ENCODE assay signal across 30 cellular contexts in genomic region chr4:73129319-73129718, GRCh38.
"Had no signal": no experiment of that assay in that cellular context is flagged by ENCODE, and none has a peak within 500 bp of the region (broad histone marks: within the 10 kb centered on the region; RNA-seq: fewer than 3 reads in every experiment).

No MANE protein-coding gene starts in this region.

- H3K4me3 Mint-ChIP-seq: naive thymus-derived CD4-positive, alpha-beta T cell; natural killer cell; nephron; neural progenitor cell; stimulated activated effector memory CD8-positive, alpha-beta T cell treated with anti-CD3 and anti-CD28 coated beads, Interleukin-12 subunit alpha, Interleukin-12 subunit beta, amount 100 ng/mL, for 72 hours; stimulated activated naive B cell treated with anti-CD40 and anti-IgM and Interleukin-4, amounts not matched to agents 10 μg/mL and 1 μg/mL and 100 μg/mL, for 72 hours; stimulated activated naive CD8-positive, alpha-beta T cell treated with anti-CD3 and anti-CD28 coated beads, Interleukin-15, Interleukin-2, amounts not matched to agents 100 ng/mL and 50 ng/mL, for 24 hours; type B pancreatic cell had no signal

- H3K79me2 ChIP-seq: parathyroid adenoma had no signal

- H3K4me2 ChIP-seq: neural progenitor cell, smooth muscle cell had no signal

- H3K27me3 Mint-ChIP-seq: naive thymus-derived CD4-positive, alpha-beta T cell; progenitor cell of endocrine pancreas; stimulated activated naive B cell treated with anti-CD40 and anti-IgM and Interleukin-4, amounts not matched to agents 10 μg/mL and 1 μg/mL and 100 μg/mL, for 72 hours; stimulated activated naive CD8-positive, alpha-beta T cell treated with anti-CD3 and anti-CD28 coated beads, Interleukin-15, Interleukin-2, amounts not matched to agents 100 ng/mL and 50 ng/mL, for 24 hours; type B pancreatic cell had no signal

- ATAC-seq: naive thymus-derived CD4-positive, alpha-beta T cell; natural killer cell; psoas muscle; right cardiac atrium; sciatic nerve; stimulated activated effector memory CD8-positive, alpha-beta T cell treated with anti-CD3 and anti-CD28 coated beads, Interleukin-12 subunit alpha, Interleukin-12 subunit beta, amount 100 ng/mL, for 72 hours; stimulated activated naive B cell treated with anti-CD40 and anti-IgM and Interleukin-4, amounts not matched to agents 10 μg/mL and 1 μg/mL and 100 μg/mL, for 72 hours; upper lobe of right lung had no signal

- H3K27ac ChIP-seq: neural progenitor cell, ovary, parathyroid adenoma, psoas muscle, skin epidermis, spleen, stomach, thoracic aorta, thyroid gland, tibial nerve, upper lobe of right lung, vagina had no signal

- H3K27ac Mint-ChIP-seq: natural killer cell; nephron; neural progenitor cell; progenitor cell of endocrine pancreas; stimulated activated effector memory CD8-positive, alpha-beta T cell treated with anti-CD3 and anti-CD28 coated beads, Interleukin-12 subunit alpha, Interleukin-12 subunit beta, amount 100 ng/mL, for 72 hours; stimulated activated naive B cell treated with anti-CD40 and anti-IgM and Interleukin-4, amounts not matched to agents 10 μg/mL and 1 μg/mL and 100 μg/mL, for 72 hours; stimulated activated naive CD8-positive, alpha-beta T cell treated with anti-CD3 and anti-CD28 coated beads, Interleukin-15, Interleukin-2, amounts not matched to agents 100 ng/mL and 50 ng/mL, for 24 hours; type B pancreatic cell had no signal

- DNase-seq: naive thymus-derived CD4-positive, alpha-beta T cell; natural killer cell; occipital lobe; ovary; posterior cingulate gyrus; psoas muscle; right cardiac atrium; spleen; stimulated activated CD4-positive, alpha-beta T cell treated with anti-CD3 and anti-CD28 coated beads, Interleukin-12 subunit alpha, Interleukin-12 subunit beta, amount 100 ng/mL, for 4 hours; stimulated activated CD4-positive, alpha-beta T cell treated with anti-CD3 and anti-CD28 coated beads, Interleukin-2, amount 100 ng/mL, for 24 hours; stimulated activated CD4-positive, alpha-beta T cell treated with anti-CD3 and anti-CD28 coated beads, Interleukin-2, amount 100 ng/mL, for 48 hours; stimulated activated CD4-positive, alpha-beta T cell treated with anti-CD3 and anti-CD28 coated beads, Interleukin-4, amount 100 ng/mL, for 24 hours; stimulated activated naive B cell treated with anti-CD40 and anti-IgM and Interleukin-4, amounts not matched to agents 10 μg/mL and 1 μg/mL and 100 μg/mL, for 72 hours; stimulated activated naive CD4-positive, alpha-beta T cell treated with Interleukin-2 at 50 U/mL for 16 hours; stomach; thyroid gland; upper lobe of right lung had no signal

- H3K9me3 Mint-ChIP-seq: naive thymus-derived CD4-positive, alpha-beta T cell; natural killer cell; nephron; neural progenitor cell; stimulated activated effector memory CD8-positive, alpha-beta T cell treated with anti-CD3 and anti-CD28 coated beads, Interleukin-12 subunit alpha, Interleukin-12 subunit beta, amount 100 ng/mL, for 72 hours; stimulated activated naive B cell treated with anti-CD40 and anti-IgM and Interleukin-4, amounts not matched to agents 10 μg/mL and 1 μg/mL and 100 μg/mL, for 72 hours; stimulated activated naive CD8-positive, alpha-beta T cell treated with anti-CD3 and anti-CD28 coated beads, Interleukin-15, Interleukin-2, amounts not matched to agents 100 ng/mL and 50 ng/mL, for 24 hours; type B pancreatic cell had no signal

- H3K4me1 Mint-ChIP-seq: nephron; neural progenitor cell; stimulated activated effector memory CD8-positive, alpha-beta T cell treated with anti-CD3 and anti-CD28 coated beads, Interleukin-12 subunit alpha, Interleukin-12 subunit beta, amount 100 ng/mL, for 72 hours; stimulated activated naive B cell treated with anti-CD40 and anti-IgM and Interleukin-4, amounts not matched to agents 10 μg/mL and 1 μg/mL and 100 μg/mL, for 72 hours had no signal

- H3K4me1 ChIP-seq: neural progenitor cell, parathyroid adenoma, psoas muscle, stomach, thyroid gland, tibial nerve, upper lobe of right lung, vagina had no signal

- H3K27me3 ChIP-seq: neural progenitor cell, ovary, spleen, stomach, thyroid gland, tibial nerve, upper lobe of right lung, vagina had no signal

- H3K9me3 ChIP-seq: ovary, psoas muscle, spleen, stomach, thoracic aorta, thyroid gland, tibial nerve, upper lobe of right lung, vagina had no signal

- H3K36me3 ChIP-seq: ovary had no signal

- H3K9ac ChIP-seq: neural progenitor cell, parathyroid adenoma had no signal

- H2AFZ ChIP-seq: neural progenitor cell, parathyroid adenoma had no signal

- H3K4me3 ChIP-seq: neural progenitor cell, ovary, psoas muscle, skin epidermis, smooth muscle cell, spleen, stomach, thoracic aorta, thyroid gland, tibial nerve, upper lobe of right lung, vagina had no signal
